ENCODE assay signal across 27 cellular contexts in genomic region chr22:41498322-41498721, GRCh38. TPM values are rescaled to one million over a fixed set of nuclear protein-coding genes. Genes with fewer than 3 reads are reported as not detected.
A peak's percentile ranks its signal among the peaks of the same experiment; 100 is the strongest.
DNase-seq lines count a peak whose midpoint lies in the region; ATAC-seq and TF ChIP-seq lines count a peak whose summit lies in the region.
"Had no signal": no experiment of that assay in that cellular context is flagged by ENCODE, and none has a peak within 500 bp of the region (broad histone marks: within the 10 kb centered on the region; RNA-seq: fewer than 3 reads in every experiment).

No MANE protein-coding gene starts in this region.

- H3K27ac ChIP-seq in left ventricle myocardium inferior (replicated peaks) (peak overlapping the region; percentile 76), gastrocnemius medialis (peak overlapping the region; percentile 96 to 98 (median 96)), foreskin keratinocyte (no peak overlapping the region)
- H3K27ac ChIP-seq: brain microvascular endothelial cell, neural progenitor cell, VCaP had no signal

- intact Hi-C loops in left ventricle myocardium inferior (cut with micrococcal nuclease) (no loop called here), gastrocnemius medialis (cut with DNase I; ENCODE audit: low total_unique reads) (no loop called here)

- DNase-seq in GM03348 (ENCODE audit: low spot score) (peak; percentile 50), epithelial cell of esophagus (ENCODE audit: low read depth) (peak; percentile 39), left ventricle myocardium inferior (no peak), gastrocnemius medialis (no peak), foreskin keratinocyte (no peak), NCI-H2171 treated with DMSO at 0.1 percent for 48 hours (lab: John Stamatoyannopoulos, UW) (no peak), iPS-NIHi7 (ENCODE audit: extremely low spot score) (no peak)
- DNase-seq in activated naive CD4-positive, alpha-beta T cell treated with anti-CD3 and anti-CD28 coated beads, Interleukin-2, amount 50 U/mL, for 72 hours (ENCODE audit: low spot score in 2 of 2) = no peak
- DNase-seq: activated CD4-positive, alpha-beta T cell treated with anti-CD3 and anti-CD28 coated beads, Interleukin-2, amount 10 ng/mL, durations not matched to agents 7 days and 5 days; activated CD8-positive, alpha-beta memory T cell treated with anti-CD3 and anti-CD28 coated beads, Interleukin-2, amount 10 ng/mL, durations not matched to agents 7 days and 5 days; activated naive CD4-positive, alpha-beta T cell treated with Interleukin-2 at 50 U/mL for 16 hours; activated T-cell treated with anti-CD3 and anti-CD28 coated beads, Interleukin-2, amount 50 U/mL, for 72 hours; adrenal gland; BE2C; brain microvascular endothelial cell; CD8-positive, alpha-beta memory T cell; DMS 273 treated with DMSO at 0.1 percent for 48 hours; effector memory CD8-positive, alpha-beta T cell; glutamatergic neuron; Kasumi-1; kidney glomerular epithelial cell; NCI-H1694; NCI-H524 treated with DMSO at 0.1 percent for 48 hours; SHP77 treated with DMSO at 0.1 percent for 48 hours; stimulated activated naive CD4-positive, alpha-beta T cell had no signal

- in situ Hi-C loops in gastrocnemius medialis (cut with MboI; ENCODE audit: low sequenced_read_pairs in 4 of 4) = no loop called here

- H3K9me3 ChIP-seq in left ventricle myocardium inferior (replicated peaks) (no peaks in the 10 kb centered on the region), gastrocnemius medialis (no peaks in the 10 kb centered on the region)
- H3K9me3 ChIP-seq: adrenal gland, BE2C had no signal

- H3K36me3 Mint-ChIP-seq in activated naive CD4-positive, alpha-beta T cell treated with anti-CD3 and anti-CD28 coated beads, Interleukin-2, amount 50 U/mL, for 72 hours = no peaks in the 10 kb centered on the region

- TF ChIP-seq CTCF in epithelial cell of esophagus (IDR thresholded peaks at IDR 0.05; ENCODE audit: insufficient read depth, low read depth, low read length, missing control alignments) (no peak), left ventricle myocardium inferior (IDR thresholded peaks at IDR 0.05; ENCODE audit: borderline replicate concordance) (no peak), gastrocnemius medialis (IDR thresholded peaks at IDR 0.05 in 4 of 5, conservative IDR thresholded peaks at IDR 0.05 in 1 of 5) (no peak), foreskin keratinocyte (conservative IDR thresholded peaks at IDR 0.05) (no peak)

- no peak for TF ChIP-seq POLR2A in gastrocnemius medialis (IDR thresholded peaks at IDR 0.05)

- H3K27ac Mint-ChIP-seq in activated naive CD4-positive, alpha-beta T cell treated with anti-CD3 and anti-CD28 coated beads, Interleukin-2, amount 50 U/mL, for 72 hours = no peak overlapping the region
- H3K27ac Mint-ChIP-seq: activated CD4-positive, alpha-beta T cell treated with anti-CD3 and anti-CD28 coated beads, Interleukin-2, amount 10 ng/mL, durations not matched to agents 7 days and 5 days; activated CD8-positive, alpha-beta memory T cell treated with anti-CD3 and anti-CD28 coated beads, Interleukin-2, amount 10 ng/mL, durations not matched to agents 7 days and 5 days; activated T-cell treated with anti-CD3 and anti-CD28 coated beads, Interleukin-2, amount 50 U/mL, for 72 hours; effector memory CD8-positive, alpha-beta T cell had no signal

- H3K4me3 ChIP-seq in epithelial cell of esophagus (ENCODE audit: low read length) (no peak overlapping the region), left ventricle myocardium inferior (no peak overlapping the region), gastrocnemius medialis (no peak overlapping the region)
- H3K4me3 ChIP-seq: adrenal gland, neural progenitor cell had no signal

- ATAC-seq in gastrocnemius medialis (no peak), foreskin keratinocyte (no peak)
- no peak for ATAC-seq in activated naive CD4-positive, alpha-beta T cell treated with anti-CD3 and anti-CD28 coated beads, Interleukin-2, amount 50 U/mL, for 72 hours
- ATAC-seq: activated CD8-positive, alpha-beta memory T cell treated with anti-CD3 and anti-CD28 coated beads, Interleukin-2, amount 10 ng/mL, durations not matched to agents 7 days and 5 days; activated T-cell treated with anti-CD3 and anti-CD28 coated beads, Interleukin-2, amount 50 U/mL, for 72 hours; effector memory CD8-positive, alpha-beta T cell had no signal

- no peaks in the 10 kb centered on the region for H3K27me3 ChIP-seq in left ventricle myocardium inferior (ENCODE audit: low read depth)
- H3K27me3 ChIP-seq in gastrocnemius medialis = no peaks in the 10 kb centered on the region
- no peaks in the 10 kb centered on the region for H3K27me3 ChIP-seq in foreskin keratinocyte
- H3K27me3 ChIP-seq: adrenal gland, BE2C, brain microvascular endothelial cell, neural progenitor cell had no signal

- H3K4me1 ChIP-seq in left ventricle myocardium inferior (peaks cover 98% of the 10 kb centered on the region), gastrocnemius medialis (peaks cover 70 to 72% of the 10 kb centered on the region in 2 donors), foreskin keratinocyte (peaks cover 7% of the 10 kb centered on the region)
- H3K4me1 ChIP-seq: adrenal gland, BE2C, neural progenitor cell had no signal

- H3K9me3 Mint-ChIP-seq in activated naive CD4-positive, alpha-beta T cell treated with anti-CD3 and anti-CD28 coated beads, Interleukin-2, amount 50 U/mL, for 72 hours = no peaks in the 10 kb centered on the region
- H3K9me3 Mint-ChIP-seq: activated CD4-positive, alpha-beta T cell treated with anti-CD3 and anti-CD28 coated beads, Interleukin-2, amount 10 ng/mL, durations not matched to agents 7 days and 5 days; activated T-cell treated with anti-CD3 and anti-CD28 coated beads, Interleukin-2, amount 50 U/mL, for 72 hours; CD8-positive, alpha-beta memory T cell; effector memory CD8-positive, alpha-beta T cell; neural progenitor cell had no signal

- H3K36me3 ChIP-seq in left ventricle myocardium inferior = peaks cover 39% of the 10 kb centered on the region
- peaks cover 0 to 40% of the 10 kb centered on the region in 2 donors for H3K36me3 ChIP-seq in gastrocnemius medialis
- H3K36me3 ChIP-seq: neural progenitor cell had no signal

RNA-seq across cellular contexts. Expression of gene ACO2, which starts 29.4 kb away (rescaled TPM):
- total RNA-seq in left ventricle myocardium inferior = 851 TPM
- total RNA-seq in gastrocnemius medialis = 100 to 1,000 TPM; 361 to 763 (median 473) TPM
- 76.5 and 79.6 TPM in 2 replicates for total RNA-seq in foreskin keratinocyte
- polyA plus RNA-seq in foreskin keratinocyte = 68.4 and 74.2 TPM in 2 replicates
- total RNA-seq in activated naive CD4-positive, alpha-beta T cell treated with anti-CD3 and anti-CD28 coated beads, Interleukin-2, amount 50 U/mL, for 72 hours = 100 to 1,000 TPM in 1 of 2 donors, 10 to 100 TPM in 1; 100.0 to 112 TPM

RNA-seq across cellular contexts. Expression of gene PHF5A, which starts 29.8 kb away (rescaled TPM):
- total RNA-seq in left ventricle myocardium inferior (23.9 TPM), gastrocnemius medialis (10 to 100 TPM; 33.8 to 43.5 (median 38.9) TPM), foreskin keratinocyte (80.0 and 82.6 TPM in 2 replicates)
- 88.2 and 98.2 TPM in 2 replicates for polyA plus RNA-seq in foreskin keratinocyte
- total RNA-seq in activated naive CD4-positive, alpha-beta T cell treated with anti-CD3 and anti-CD28 coated beads, Interleukin-2, amount 50 U/mL, for 72 hours = 10 to 100 TPM; 61.3 to 76.5 TPM

RNA-seq across cellular contexts. Expression of gene POLR3H, which starts 45.9 kb away (rescaled TPM):
- total RNA-seq in left ventricle myocardium inferior = 15.8 TPM
- 10 to 100 TPM in 1 of 4 donors, 1 to 10 TPM in 3; 5.7 to 11.0 (median 6.9) TPM for total RNA-seq in gastrocnemius medialis
- 32.7 and 32.9 TPM in 2 replicates for total RNA-seq in foreskin keratinocyte
- 56.7 and 60.3 TPM in 2 replicates for polyA plus RNA-seq in foreskin keratinocyte
- total RNA-seq in activated naive CD4-positive, alpha-beta T cell treated with anti-CD3 and anti-CD28 coated beads, Interleukin-2, amount 50 U/mL, for 72 hours = 10 to 100 TPM; 11.2 to 32.7 TPM

RNA-seq across cellular contexts. Expression of gene TOB2, which starts 51.7 kb away (rescaled TPM):
- 63.6 TPM for total RNA-seq in left ventricle myocardium inferior
- total RNA-seq in gastrocnemius medialis = 10 to 100 TPM; 48.1 to 93.6 (median 65.7) TPM
- 22.0 and 22.3 TPM in 2 replicates for total RNA-seq in foreskin keratinocyte
- 7.4 and 9.2 TPM in 2 replicates for polyA plus RNA-seq in foreskin keratinocyte
- 10 to 100 TPM; 28.1 to 29.9 TPM for total RNA-seq in activated naive CD4-positive, alpha-beta T cell treated with anti-CD3 and anti-CD28 coated beads, Interleukin-2, amount 50 U/mL, for 72 hours

Comparison
In these comparisons a context has a peak if more than half of its experiments do, and no peak if none do; other contexts are left out.
1. DNase-seq: peak in GM03348 (single experiment) and epithelial cell of esophagus (single experiment); none in left ventricle myocardium inferior (single experiment), gastrocnemius medialis (0 of 2), foreskin keratinocyte (0 of 2), activated naive CD4-positive, alpha-beta T cell treated with anti-CD3 and anti-CD28 coated beads, Interleukin-2, amount 50 U/mL, for 72 hours (0 of 2), NCI-H2171 treated with DMSO at 0.1 percent for 48 hours (single experiment) and iPS-NIHi7 (single experiment).